Comparison of ENCODE assay signal across 24 cellular contexts in genomic region chr7:16046045-16046444, GRCh38.
DNase-seq lines count a peak whose midpoint lies in the region; FAIRE-seq and TF ChIP-seq lines count a peak whose summit lies in the region.
"Had no signal": no experiment of that assay in that cellular context is flagged by ENCODE, and none has a peak within 500 bp of the region (broad histone marks: within the 10 kb centered on the region; RNA-seq: fewer than 3 reads in every experiment).

No MANE protein-coding gene starts in this region.

- H4K20me1 ChIP-seq in neural progenitor cell (ENCODE audit: low read depth): no peaks in the 10 kb centered on the region

- no peaks in the 10 kb centered on the region for H3K27me3 Mint-ChIP-seq in neural progenitor cell (ENCODE audit: insufficient read depth, low read depth)
- H3K27me3 Mint-ChIP-seq: CD4-positive, CD25-positive, alpha-beta regulatory T cell; T-helper 17 cell had no signal

- peak overlapping the region; percentile 34 for H2AFZ ChIP-seq in neural progenitor cell (replicated peaks)

- no peak overlapping the region for H3K4me3 Mint-ChIP-seq in neural progenitor cell
- H3K4me3 Mint-ChIP-seq: CD4-positive, CD25-positive, alpha-beta regulatory T cell; T-helper 17 cell had no signal

- H3K79me2 ChIP-seq in neural progenitor cell (ENCODE audit: low read depth): no peaks in the 10 kb centered on the region

- H3F3A ChIP-seq in neural progenitor cell (ENCODE audit: low read depth): no peaks in the 10 kb centered on the region

- TF ChIP-seq CTCF in neural progenitor cell (IDR thresholded peaks at IDR 0.05): no peak

- H3K4me1 Mint-ChIP-seq in neural progenitor cell: no peaks in the 10 kb centered on the region
- H3K4me1 Mint-ChIP-seq: CD4-positive, CD25-positive, alpha-beta regulatory T cell; T-helper 17 cell had no signal

- H3K27ac Mint-ChIP-seq in neural progenitor cell: no peak overlapping the region
- H3K27ac Mint-ChIP-seq: CD4-positive, CD25-positive, alpha-beta regulatory T cell; T-helper 17 cell had no signal

- H3K4me1 ChIP-seq in neural progenitor cell: peaks cover 1% of the 10 kb centered on the region

- no peak overlapping the region for H3K4me2 ChIP-seq in neural progenitor cell

- no peak overlapping the region for H3K27ac ChIP-seq in neural progenitor cell

- H3K9ac ChIP-seq in neural progenitor cell: no peak overlapping the region

- no peak for FAIRE-seq in frontal cortex (lab: Jason Lieb, UNC)
- FAIRE-seq: A204.1, GM12891 had no signal

- no peaks in the 10 kb centered on the region for H3K36me3 ChIP-seq in neural progenitor cell

- DNase-seq in ELR (ENCODE audit: low read depth) (peak; percentile 52), LHCN-M2 (ENCODE audit: low read depth) (peak; percentile 57), fibroblast of gingiva (ENCODE audit: low read depth) (peak; percentile 18), neural progenitor cell (ENCODE audit: low spot score) (no peak), HuH-7.5 (ENCODE audit: low spot score) (no peak), GM19240 (ENCODE audit: insufficient read length, low spot score) (no peak), frontal cortex (ENCODE audit: low spot score in 2 of 2) (no peak)
- DNase-seq: CD4-positive, CD25-positive, alpha-beta regulatory T cell; COR-L47; DMS79; GOT3; Kasumi-1; MM.1S; NCI-H1048; NCI-H1417 treated with DMSO at 0.1 percent for 48 hours; NCI-H187; NCI-H446; NCI-H526; PC-3; RPMI8226; SHP77; T-helper 17 cell had no signal

- no peaks in the 10 kb centered on the region for H3K9me3 Mint-ChIP-seq in neural progenitor cell

- H3K4me3 ChIP-seq in neural progenitor cell: no peak overlapping the region

- H3K36me3 Mint-ChIP-seq in neural progenitor cell: no peaks in the 10 kb centered on the region
- H3K36me3 Mint-ChIP-seq: CD4-positive, CD25-positive, alpha-beta regulatory T cell had no signal

- H3K27me3 ChIP-seq in neural progenitor cell: no peaks in the 10 kb centered on the region

- H3K9me3 ChIP-seq in neural progenitor cell (ENCODE audit: low read depth): no peaks in the 10 kb centered on the region

Comparison
In these comparisons a context has a peak if more than half of its experiments do, and no peak if none do; other contexts are left out.
1. DNase-seq: peak in ELR (single experiment), LHCN-M2 (single experiment) and fibroblast of gingiva (single experiment); none in neural progenitor cell (single experiment), HuH-7.5 (single experiment), GM19240 (single experiment) and frontal cortex (0 of 2).